Comparison of ENCODE assay signal across 1 cellular context in genomic region chr7:24979863-24980694, GRCh38.
TF ChIP-seq lines count a peak whose summit lies in the region.

Gene OSBPL3, minus strand, starts transcription at chr7:24980178. Its CDS starts 87,706 bp downstream, at chr7:24892472.

TF ChIP-seq in GM12878, 131 proteins besides CTCF, POLR2A, EP300 and RAD21 (continued from another document and continues in another):
- TF ChIP-seq YBX1 (IDR thresholded peaks at IDR 0.05) = no peak
- no peak for TF ChIP-seq ASH2L (IDR thresholded peaks at IDR 0.05; ENCODE audit: borderline replicate concordance, low read depth)
- TF ChIP-seq ZNF622 (IDR thresholded peaks at IDR 0.05) = no peak
- no peak for TF ChIP-seq BMI1 (IDR thresholded peaks at IDR 0.05; ENCODE audit: borderline replicate concordance)
- no peak; the same call in 1 of the 2 replicates for TF ChIP-seq SMAD5 (IDR thresholded peaks at IDR 0.05; ENCODE audit: low read depth)
- 0 out of 2 replicates have a peak, but pooled peaks have one; percentile 2 for TF ChIP-seq SMARCA5 (IDR thresholded peaks at IDR 0.05)
- no peak for TF ChIP-seq E4F1 (IDR thresholded peaks at IDR 0.05; ENCODE audit: borderline replicate concordance, partially characterized antibody)
- peak; percentile 91 for TF ChIP-seq IKZF1 (conservative IDR thresholded peaks at IDR 0.05)
- TF ChIP-seq SIN3A (IDR thresholded peaks at IDR 0.05; ENCODE audit: low read depth, low read length) = no peak
- TF ChIP-seq BACH1 (IDR thresholded peaks at IDR 0.05; ENCODE audit: borderline replicate concordance) = peak; percentile 39; the same call in 1 of the 2 replicates
- no peak for TF ChIP-seq FOS (IDR thresholded peaks at IDR 0.05; ENCODE audit: borderline replicate concordance, extremely low read depth, insufficient read length)
- TF ChIP-seq, protein P1, sequence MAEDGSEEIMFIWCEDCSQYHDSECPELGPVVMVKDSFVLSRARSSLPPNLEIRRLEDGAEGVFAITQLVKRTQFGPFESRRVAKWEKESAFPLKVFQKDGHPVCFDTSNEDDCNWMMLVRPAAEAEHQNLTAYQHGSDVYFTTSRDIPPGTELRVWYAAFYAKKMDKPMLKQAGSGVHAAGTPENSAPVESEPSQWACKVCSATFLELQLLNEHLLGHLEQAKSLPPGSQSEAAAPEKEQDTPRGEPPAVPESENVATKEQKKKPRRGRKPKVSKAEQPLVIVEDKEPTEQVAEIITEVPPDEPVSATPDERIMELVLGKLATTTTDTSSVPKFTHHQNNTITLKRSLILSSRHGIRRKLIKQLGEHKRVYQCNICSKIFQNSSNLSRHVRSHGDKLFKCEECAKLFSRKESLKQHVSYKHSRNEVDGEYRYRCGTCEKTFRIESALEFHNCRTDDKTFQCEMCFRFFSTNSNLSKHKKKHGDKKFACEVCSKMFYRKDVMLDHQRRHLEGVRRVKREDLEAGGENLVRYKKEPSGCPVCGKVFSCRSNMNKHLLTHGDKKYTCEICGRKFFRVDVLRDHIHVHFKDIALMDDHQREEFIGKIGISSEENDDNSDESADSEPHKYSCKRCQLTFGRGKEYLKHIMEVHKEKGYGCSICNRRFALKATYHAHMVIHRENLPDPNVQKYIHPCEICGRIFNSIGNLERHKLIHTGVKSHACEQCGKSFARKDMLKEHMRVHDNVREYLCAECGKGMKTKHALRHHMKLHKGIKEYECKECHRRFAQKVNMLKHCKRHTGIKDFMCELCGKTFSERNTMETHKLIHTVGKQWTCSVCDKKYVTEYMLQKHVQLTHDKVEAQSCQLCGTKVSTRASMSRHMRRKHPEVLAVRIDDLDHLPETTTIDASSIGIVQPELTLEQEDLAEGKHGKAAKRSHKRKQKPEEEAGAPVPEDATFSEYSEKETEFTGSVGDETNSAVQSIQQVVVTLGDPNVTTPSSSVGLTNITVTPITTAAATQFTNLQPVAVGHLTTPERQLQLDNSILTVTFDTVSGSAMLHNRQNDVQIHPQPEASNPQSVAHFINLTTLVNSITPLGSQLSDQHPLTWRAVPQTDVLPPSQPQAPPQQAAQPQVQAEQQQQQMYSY (CRISPR knock-in tag; IDR thresholded peaks at IDR 0.05) = no peak
- no peak for TF ChIP-seq FOXM1 (IDR thresholded peaks at IDR 0.05; ENCODE audit: low read depth, low read length)
- TF ChIP-seq, protein P2, sequence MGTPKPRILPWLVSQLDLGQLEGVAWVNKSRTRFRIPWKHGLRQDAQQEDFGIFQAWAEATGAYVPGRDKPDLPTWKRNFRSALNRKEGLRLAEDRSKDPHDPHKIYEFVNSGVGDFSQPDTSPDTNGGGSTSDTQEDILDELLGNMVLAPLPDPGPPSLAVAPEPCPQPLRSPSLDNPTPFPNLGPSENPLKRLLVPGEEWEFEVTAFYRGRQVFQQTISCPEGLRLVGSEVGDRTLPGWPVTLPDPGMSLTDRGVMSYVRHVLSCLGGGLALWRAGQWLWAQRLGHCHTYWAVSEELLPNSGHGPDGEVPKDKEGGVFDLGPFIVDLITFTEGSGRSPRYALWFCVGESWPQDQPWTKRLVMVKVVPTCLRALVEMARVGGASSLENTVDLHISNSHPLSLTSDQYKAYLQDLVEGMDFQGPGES (IDR thresholded peaks at IDR 0.05) = no peak
- TF ChIP-seq USF1 (IDR thresholded peaks at IDR 0.05; ENCODE audit: borderline replicate concordance, extremely low read length, insufficient read depth, low read depth, low read length) = no peak
- TF ChIP-seq CHD1 (IDR thresholded peaks at IDR 0.05; ENCODE audit: low read depth, low read length) = no peak
- TF ChIP-seq, protein P3, sequence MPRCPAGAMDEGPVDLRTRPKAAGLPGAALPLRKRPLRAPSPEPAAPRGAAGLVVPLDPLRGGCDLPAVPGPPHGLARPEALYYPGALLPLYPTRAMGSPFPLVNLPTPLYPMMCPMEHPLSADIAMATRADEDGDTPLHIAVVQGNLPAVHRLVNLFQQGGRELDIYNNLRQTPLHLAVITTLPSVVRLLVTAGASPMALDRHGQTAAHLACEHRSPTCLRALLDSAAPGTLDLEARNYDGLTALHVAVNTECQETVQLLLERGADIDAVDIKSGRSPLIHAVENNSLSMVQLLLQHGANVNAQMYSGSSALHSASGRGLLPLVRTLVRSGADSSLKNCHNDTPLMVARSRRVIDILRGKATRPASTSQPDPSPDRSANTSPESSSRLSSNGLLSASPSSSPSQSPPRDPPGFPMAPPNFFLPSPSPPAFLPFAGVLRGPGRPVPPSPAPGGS (IDR thresholded peaks at IDR 0.05; ENCODE audit: borderline replicate concordance, insufficient read depth, low read depth, low read length, poor library complexity, severe bottlenecking) = peak; percentile 68
- 0 out of 2 replicates have a peak, but pooled peaks have one; percentile 16 for TF ChIP-seq ZBED1 (IDR thresholded peaks at IDR 0.05; ENCODE audit: borderline replicate concordance)
- TF ChIP-seq, protein P4, sequence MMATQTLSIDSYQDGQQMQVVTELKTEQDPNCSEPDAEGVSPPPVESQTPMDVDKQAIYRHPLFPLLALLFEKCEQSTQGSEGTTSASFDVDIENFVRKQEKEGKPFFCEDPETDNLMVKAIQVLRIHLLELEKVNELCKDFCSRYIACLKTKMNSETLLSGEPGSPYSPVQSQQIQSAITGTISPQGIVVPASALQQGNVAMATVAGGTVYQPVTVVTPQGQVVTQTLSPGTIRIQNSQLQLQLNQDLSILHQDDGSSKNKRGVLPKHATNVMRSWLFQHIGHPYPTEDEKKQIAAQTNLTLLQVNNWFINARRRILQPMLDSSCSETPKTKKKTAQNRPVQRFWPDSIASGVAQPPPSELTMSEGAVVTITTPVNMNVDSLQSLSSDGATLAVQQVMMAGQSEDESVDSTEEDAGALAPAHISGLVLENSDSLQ (IDR thresholded peaks at IDR 0.05) = peak; percentile 98
- no peak for TF ChIP-seq HDAC2 (IDR thresholded peaks at IDR 0.05)
- TF ChIP-seq RELA (IDR thresholded peaks at IDR 0.05; ENCODE audit: borderline replicate concordance, partially characterized antibody) = no peak
- no peak for TF ChIP-seq TCF7 (IDR thresholded peaks at IDR 0.05; ENCODE audit: borderline replicate concordance)
- no peak for TF ChIP-seq NR2F1 (conservative IDR thresholded peaks at IDR 0.05)
- TF ChIP-seq, protein P5, sequence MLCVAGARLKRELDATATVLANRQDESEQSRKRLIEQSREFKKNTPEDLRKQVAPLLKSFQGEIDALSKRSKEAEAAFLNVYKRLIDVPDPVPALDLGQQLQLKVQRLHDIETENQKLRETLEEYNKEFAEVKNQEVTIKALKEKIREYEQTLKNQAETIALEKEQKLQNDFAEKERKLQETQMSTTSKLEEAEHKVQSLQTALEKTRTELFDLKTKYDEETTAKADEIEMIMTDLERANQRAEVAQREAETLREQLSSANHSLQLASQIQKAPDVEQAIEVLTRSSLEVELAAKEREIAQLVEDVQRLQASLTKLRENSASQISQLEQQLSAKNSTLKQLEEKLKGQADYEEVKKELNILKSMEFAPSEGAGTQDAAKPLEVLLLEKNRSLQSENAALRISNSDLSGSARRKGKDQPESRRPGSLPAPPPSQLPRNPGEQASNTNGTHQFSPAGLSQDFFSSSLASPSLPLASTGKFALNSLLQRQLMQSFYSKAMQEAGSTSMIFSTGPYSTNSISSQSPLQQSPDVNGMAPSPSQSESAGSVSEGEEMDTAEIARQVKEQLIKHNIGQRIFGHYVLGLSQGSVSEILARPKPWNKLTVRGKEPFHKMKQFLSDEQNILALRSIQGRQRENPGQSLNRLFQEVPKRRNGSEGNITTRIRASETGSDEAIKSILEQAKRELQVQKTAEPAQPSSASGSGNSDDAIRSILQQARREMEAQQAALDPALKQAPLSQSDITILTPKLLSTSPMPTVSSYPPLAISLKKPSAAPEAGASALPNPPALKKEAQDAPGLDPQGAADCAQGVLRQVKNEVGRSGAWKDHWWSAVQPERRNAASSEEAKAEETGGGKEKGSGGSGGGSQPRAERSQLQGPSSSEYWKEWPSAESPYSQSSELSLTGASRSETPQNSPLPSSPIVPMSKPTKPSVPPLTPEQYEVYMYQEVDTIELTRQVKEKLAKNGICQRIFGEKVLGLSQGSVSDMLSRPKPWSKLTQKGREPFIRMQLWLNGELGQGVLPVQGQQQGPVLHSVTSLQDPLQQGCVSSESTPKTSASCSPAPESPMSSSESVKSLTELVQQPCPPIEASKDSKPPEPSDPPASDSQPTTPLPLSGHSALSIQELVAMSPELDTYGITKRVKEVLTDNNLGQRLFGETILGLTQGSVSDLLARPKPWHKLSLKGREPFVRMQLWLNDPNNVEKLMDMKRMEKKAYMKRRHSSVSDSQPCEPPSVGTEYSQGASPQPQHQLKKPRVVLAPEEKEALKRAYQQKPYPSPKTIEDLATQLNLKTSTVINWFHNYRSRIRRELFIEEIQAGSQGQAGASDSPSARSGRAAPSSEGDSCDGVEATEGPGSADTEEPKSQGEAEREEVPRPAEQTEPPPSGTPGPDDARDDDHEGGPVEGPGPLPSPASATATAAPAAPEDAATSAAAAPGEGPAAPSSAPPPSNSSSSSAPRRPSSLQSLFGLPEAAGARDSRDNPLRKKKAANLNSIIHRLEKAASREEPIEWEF (IDR thresholded peaks at IDR 0.05; ENCODE audit: insufficient replicate concordance, low read depth, low read length) = no peak
- no peak for TF ChIP-seq SREBF2 (IDR thresholded peaks at IDR 0.05; ENCODE audit: low read length)
- TF ChIP-seq RB1 (IDR thresholded peaks at IDR 0.05; ENCODE audit: borderline replicate concordance) = no peak
- TF ChIP-seq ATF7 (IDR thresholded peaks at IDR 0.05; ENCODE audit: low read depth) = no peak
- TF ChIP-seq SUPT20H (IDR thresholded peaks at IDR 0.05; ENCODE audit: borderline replicate concordance, control insufficient read depth, low read depth, low read length) = no peak
- no peak for TF ChIP-seq POLR2AphosphoS2 (IDR thresholded peaks at IDR 0.05; ENCODE audit: low read depth, low read length)
- no peak for TF ChIP-seq SMAD1 (IDR thresholded peaks at IDR 0.05; ENCODE audit: low read depth, partially characterized antibody)
- TF ChIP-seq JUND (IDR thresholded peaks at IDR 0.05; ENCODE audit: low read depth, low read length) = no peak
- peak in 1 of 2 experiments; percentile 36; a peak in 1 of 3 replicates for TF ChIP-seq EGR1 (IDR thresholded peaks at IDR 0.05; ENCODE audit: borderline replicate concordance in 1 of 2, low read depth in 2 of 2, low read length in 2 of 2)
- peak; percentile 15; the same call in 1 of the 2 replicates for TF ChIP-seq LARP7 (IDR thresholded peaks at IDR 0.05)
- TF ChIP-seq IRF4 (IDR thresholded peaks at IDR 0.05; ENCODE audit: low read depth, low read length) = no peak
- TF ChIP-seq, protein P6, sequence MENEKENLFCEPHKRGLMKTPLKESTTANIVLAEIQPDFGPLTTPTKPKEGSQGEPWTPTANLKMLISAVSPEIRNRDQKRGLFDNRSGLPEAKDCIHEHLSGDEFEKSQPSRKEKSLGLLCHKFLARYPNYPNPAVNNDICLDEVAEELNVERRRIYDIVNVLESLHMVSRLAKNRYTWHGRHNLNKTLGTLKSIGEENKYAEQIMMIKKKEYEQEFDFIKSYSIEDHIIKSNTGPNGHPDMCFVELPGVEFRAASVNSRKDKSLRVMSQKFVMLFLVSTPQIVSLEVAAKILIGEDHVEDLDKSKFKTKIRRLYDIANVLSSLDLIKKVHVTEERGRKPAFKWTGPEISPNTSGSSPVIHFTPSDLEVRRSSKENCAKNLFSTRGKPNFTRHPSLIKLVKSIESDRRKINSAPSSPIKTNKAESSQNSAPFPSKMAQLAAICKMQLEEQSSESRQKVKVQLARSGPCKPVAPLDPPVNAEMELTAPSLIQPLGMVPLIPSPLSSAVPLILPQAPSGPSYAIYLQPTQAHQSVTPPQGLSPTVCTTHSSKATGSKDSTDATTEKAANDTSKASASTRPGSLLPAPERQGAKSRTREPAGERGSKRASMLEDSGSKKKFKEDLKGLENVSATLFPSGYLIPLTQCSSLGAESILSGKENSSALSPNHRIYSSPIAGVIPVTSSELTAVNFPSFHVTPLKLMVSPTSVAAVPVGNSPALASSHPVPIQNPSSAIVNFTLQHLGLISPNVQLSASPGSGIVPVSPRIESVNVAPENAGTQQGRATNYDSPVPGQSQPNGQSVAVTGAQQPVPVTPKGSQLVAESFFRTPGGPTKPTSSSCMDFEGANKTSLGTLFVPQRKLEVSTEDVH (IDR thresholded peaks at IDR 0.05; ENCODE audit: low read depth, partially characterized antibody) = no peak
- 0 out of 3 replicates have a peak, but pooled peaks have one; percentile 9 for TF ChIP-seq POU2F2 (IDR thresholded peaks at IDR 0.05; ENCODE audit: borderline replicate concordance, low read depth, low read length)
- TF ChIP-seq RUNX3 (IDR thresholded peaks at IDR 0.05; ENCODE audit: low read length) = peak; percentile 50
- TF ChIP-seq NKRF (conservative IDR thresholded peaks at IDR 0.05) = peak; percentile 76
- peak; percentile 33; the same call in 1 of the 2 replicates for TF ChIP-seq TARDBP (IDR thresholded peaks at IDR 0.05; ENCODE audit: borderline replicate concordance)
